Comparison of ENCODE assay signal across 1 cellular context in the genomic region with DNA sequence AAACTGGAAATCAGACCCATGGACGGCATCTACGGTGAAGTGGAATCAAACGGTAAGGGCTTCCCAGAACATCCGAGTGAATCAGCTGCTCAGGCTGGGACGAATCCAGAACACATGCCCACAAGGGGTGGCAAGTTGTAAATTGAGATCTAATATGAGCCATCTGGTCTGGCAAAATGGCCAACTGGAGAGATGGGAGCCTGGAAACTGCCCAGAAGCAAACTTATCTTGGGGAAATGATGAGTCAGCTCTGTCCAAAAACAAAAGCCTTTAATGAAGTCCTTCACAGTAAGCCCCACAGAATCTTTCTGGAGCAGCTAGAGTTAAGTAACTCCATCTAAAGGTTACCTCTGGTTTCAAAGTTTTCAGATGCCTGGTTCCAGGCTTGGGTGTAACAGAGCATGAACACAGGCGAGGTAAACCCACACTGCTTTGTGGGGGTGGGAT.
TF ChIP-seq lines count a peak whose summit lies in the region.

No MANE protein-coding gene starts in this region.

TF ChIP-seq in HEK293, 187 proteins besides CTCF, POLR2A, EP300 and RAD21 (continued from another document):
- TF ChIP-seq ZEB2 (tag by site-specific recombination; IDR thresholded peaks at IDR 0.05) (0 out of 2 replicates have a peak, but pooled peaks have one; percentile 43), PBX3 (CRISPR knock-in tag; IDR thresholded peaks at IDR 0.05) (no peak), ZNF341 (tag by site-specific recombination; IDR thresholded peaks at IDR 0.05; ENCODE audit: low read depth) (no peak), ZNF169 (tag by site-specific recombination; IDR thresholded peaks at IDR 0.05) (no peak), ZNF16 (tag by site-specific recombination; IDR thresholded peaks at IDR 0.05; ENCODE audit: low read depth) (no peak), ZNF600 (tag by site-specific recombination; IDR thresholded peaks at IDR 0.05) (peak; percentile 96), KLF9 (tag by site-specific recombination; IDR thresholded peaks at IDR 0.05; ENCODE audit: low read depth) (no peak), ZNF692 (tag by site-specific recombination; IDR thresholded peaks at IDR 0.05) (0 out of 2 replicates have a peak, but pooled peaks have one; percentile 24), ZNF843 (tag by site-specific recombination; IDR thresholded peaks at IDR 0.05) (0 out of 2 replicates have a peak, but pooled peaks have one; percentile 44), ZNF521 (tag by site-specific recombination; IDR thresholded peaks at IDR 0.05) (no peak), ZNF140 (tag by site-specific recombination; IDR thresholded peaks at IDR 0.05) (no peak), ZNF660 (tag by site-specific recombination; IDR thresholded peaks at IDR 0.05) (0 out of 2 replicates have a peak, but pooled peaks have one; percentile 36), ZNF248 (tag by site-specific recombination; IDR thresholded peaks at IDR 0.05) (no peak), ZSCAN16 (tag by site-specific recombination; IDR thresholded peaks at IDR 0.05) (no peak), ZNF423 (tag by site-specific recombination; IDR thresholded peaks at IDR 0.05) (no peak), ZNF335 (tag by site-specific recombination; conservative IDR thresholded peaks at IDR 0.05) (peak; percentile 43), ZNF121 (tag by site-specific recombination; IDR thresholded peaks at IDR 0.05) (no peak), ZNF777 (tag by site-specific recombination; IDR thresholded peaks at IDR 0.05; ENCODE audit: borderline replicate concordance) (no peak), FEZF1 (tag by site-specific recombination; IDR thresholded peaks at IDR 0.05) (peak; percentile 85), ZNF146 (tag by site-specific recombination; IDR thresholded peaks at IDR 0.05) (no peak), ZNF629 (tag by site-specific recombination; IDR thresholded peaks at IDR 0.05) (peak; percentile 9; the same call in 1 of the 2 replicates), ZSCAN18 (tag by site-specific recombination; IDR thresholded peaks at IDR 0.05) (no peak), ZNF596 (tag by site-specific recombination; IDR thresholded peaks at IDR 0.05) (no peak), ZNF184 (tag by site-specific recombination; IDR thresholded peaks at IDR 0.05) (no peak), ZNF114 (tag by site-specific recombination; IDR thresholded peaks at IDR 0.05) (no peak), ZBTB49 (tag by site-specific recombination; IDR thresholded peaks at IDR 0.05; ENCODE audit: low read depth) (no peak), ZNF394 (tag by site-specific recombination; IDR thresholded peaks at IDR 0.05; ENCODE audit: borderline replicate concordance) (no peak), BCL11A (tag by site-specific recombination; IDR thresholded peaks at IDR 0.05; ENCODE audit: low read depth) (no peak), OSR2 (tag by site-specific recombination; IDR thresholded peaks at IDR 0.05) (0 out of 2 replicates have a peak, but pooled peaks have one; percentile 18), ZNF621 (tag by site-specific recombination; IDR thresholded peaks at IDR 0.05) (no peak), ZNF48 (tag by site-specific recombination; IDR thresholded peaks at IDR 0.05) (no peak), ZNF280C (tag by site-specific recombination; IDR thresholded peaks at IDR 0.05) (no peak), ZNF391 (tag by site-specific recombination; IDR thresholded peaks at IDR 0.05; ENCODE audit: borderline replicate concordance, low read depth) (no peak), ZXDB (tag by site-specific recombination; IDR thresholded peaks at IDR 0.05) (peak; percentile 20; the same call in 1 of the 2 replicates), ZNF211 (tag by site-specific recombination; IDR thresholded peaks at IDR 0.05; ENCODE audit: low read depth) (no peak), ZNF473 (tag by site-specific recombination; IDR thresholded peaks at IDR 0.05) (no peak), PRDM10 (tag by site-specific recombination; IDR thresholded peaks at IDR 0.05) (peak; percentile 93)
- TF ChIP-seq, protein P1, sequence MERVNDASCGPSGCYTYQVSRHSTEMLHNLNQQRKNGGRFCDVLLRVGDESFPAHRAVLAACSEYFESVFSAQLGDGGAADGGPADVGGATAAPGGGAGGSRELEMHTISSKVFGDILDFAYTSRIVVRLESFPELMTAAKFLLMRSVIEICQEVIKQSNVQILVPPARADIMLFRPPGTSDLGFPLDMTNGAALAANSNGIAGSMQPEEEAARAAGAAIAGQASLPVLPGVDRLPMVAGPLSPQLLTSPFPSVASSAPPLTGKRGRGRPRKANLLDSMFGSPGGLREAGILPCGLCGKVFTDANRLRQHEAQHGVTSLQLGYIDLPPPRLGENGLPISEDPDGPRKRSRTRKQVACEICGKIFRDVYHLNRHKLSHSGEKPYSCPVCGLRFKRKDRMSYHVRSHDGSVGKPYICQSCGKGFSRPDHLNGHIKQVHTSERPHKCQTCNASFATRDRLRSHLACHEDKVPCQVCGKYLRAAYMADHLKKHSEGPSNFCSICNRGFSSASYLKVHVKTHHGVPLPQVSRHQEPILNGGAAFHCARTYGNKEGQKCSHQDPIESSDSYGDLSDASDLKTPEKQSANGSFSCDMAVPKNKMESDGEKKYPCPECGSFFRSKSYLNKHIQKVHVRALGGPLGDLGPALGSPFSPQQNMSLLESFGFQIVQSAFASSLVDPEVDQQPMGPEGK (tag by site-specific recombination; IDR thresholded peaks at IDR 0.05), result 0 out of 2 replicates have a peak, but pooled peaks have one; percentile 1
- TF ChIP-seq, protein P2, sequence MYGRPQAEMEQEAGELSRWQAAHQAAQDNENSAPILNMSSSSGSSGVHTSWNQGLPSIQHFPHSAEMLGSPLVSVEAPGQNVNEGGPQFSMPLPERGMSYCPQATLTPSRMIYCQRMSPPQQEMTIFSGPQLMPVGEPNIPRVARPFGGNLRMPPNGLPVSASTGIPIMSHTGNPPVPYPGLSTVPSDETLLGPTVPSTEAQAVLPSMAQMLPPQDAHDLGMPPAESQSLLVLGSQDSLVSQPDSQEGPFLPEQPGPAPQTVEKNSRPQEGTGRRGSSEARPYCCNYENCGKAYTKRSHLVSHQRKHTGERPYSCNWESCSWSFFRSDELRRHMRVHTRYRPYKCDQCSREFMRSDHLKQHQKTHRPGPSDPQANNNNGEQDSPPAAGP (tag by site-specific recombination; IDR thresholded peaks at IDR 0.05), result no peak
- TF ChIP-seq, protein P3, sequence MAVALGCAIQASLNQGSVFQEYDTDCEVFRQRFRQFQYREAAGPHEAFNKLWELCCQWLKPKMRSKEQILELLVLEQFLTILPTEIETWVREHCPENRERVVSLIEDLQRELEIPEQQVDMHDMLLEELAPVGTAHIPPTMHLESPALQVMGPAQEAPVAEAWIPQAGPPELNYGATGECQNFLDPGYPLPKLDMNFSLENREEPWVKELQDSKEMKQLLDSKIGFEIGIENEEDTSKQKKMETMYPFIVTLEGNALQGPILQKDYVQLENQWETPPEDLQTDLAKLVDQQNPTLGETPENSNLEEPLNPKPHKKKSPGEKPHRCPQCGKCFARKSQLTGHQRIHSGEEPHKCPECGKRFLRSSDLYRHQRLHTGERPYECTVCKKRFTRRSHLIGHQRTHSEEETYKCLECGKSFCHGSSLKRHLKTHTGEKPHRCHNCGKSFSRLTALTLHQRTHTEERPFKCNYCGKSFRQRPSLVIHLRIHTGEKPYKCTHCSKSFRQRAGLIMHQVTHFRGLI (tag by site-specific recombination; IDR thresholded peaks at IDR 0.05), result no peak
